In genomic region chr9:136930014-136930413, GRCh38 we compare ENCODE assay signal across 18 cellular contexts. TPM values are rescaled to one million over a fixed set of nuclear protein-coding genes. Genes with fewer than 3 reads are reported as not detected.
DNase-seq lines count a peak whose midpoint lies in the region; ATAC-seq and TF ChIP-seq lines count a peak whose summit lies in the region.
"Had no signal": no experiment of that assay in that cellular context is flagged by ENCODE, and none has a peak within 500 bp of the region (broad histone marks: within the 10 kb centered on the region; RNA-seq: fewer than 3 reads in every experiment).

No MANE protein-coding gene starts in this region.

- H3K9me3 ChIP-seq in ascending aorta (no peaks in the 10 kb centered on the region), right atrium auricular region (no peaks in the 10 kb centered on the region)

- TF ChIP-seq CTCF in ascending aorta (IDR thresholded peaks at IDR 0.05): no peak
- TF ChIP-seq CTCF in right atrium auricular region (IDR thresholded peaks at IDR 0.05): no peak

- H3K27me3 Mint-ChIP-seq in stimulated activated naive B cell treated with anti-CD40 and anti-IgM and Interleukin-4, amounts not matched to agents 10 μg/mL and 1 μg/mL and 100 μg/mL, for 72 hours: no peaks in the 10 kb centered on the region

- H3K4me3 ChIP-seq in ascending aorta (no peak overlapping the region), right atrium auricular region (no peak overlapping the region)
- H3K4me3 ChIP-seq: GM23338 had no signal

- H3K27ac ChIP-seq in ascending aorta: peak overlapping the region; percentile 18 to 31
- peak overlapping the region; percentile 87 to 88 for H3K27ac ChIP-seq in right atrium auricular region

- intact Hi-C loops in ascending aorta (cut with DNase I): no loop called here

- peaks cover 21 to 34% of the 10 kb centered on the region in 2 donors for H3K4me1 Mint-ChIP-seq in stimulated activated naive B cell treated with anti-CD40 and anti-IgM and Interleukin-4, amounts not matched to agents 10 μg/mL and 1 μg/mL and 100 μg/mL, for 72 hours

- H3K4me1 ChIP-seq in ascending aorta (peaks cover 0 to 2% of the 10 kb centered on the region in 2 donors), right atrium auricular region (peaks cover 0 to 45% of the 10 kb centered on the region in 2 donors)

- H3K36me3 Mint-ChIP-seq in activated naive CD4-positive, alpha-beta T cell treated with anti-CD3 and anti-CD28 coated beads, Interleukin-2, amount 50 U/mL, for 72 hours: peaks cover 9 to 20% of the 10 kb centered on the region in 2 donors
- peaks cover 34 to 60% of the 10 kb centered on the region in 2 donors for H3K36me3 Mint-ChIP-seq in stimulated activated naive B cell treated with anti-CD40 and anti-IgM and Interleukin-4, amounts not matched to agents 10 μg/mL and 1 μg/mL and 100 μg/mL, for 72 hours

- H3K4me3 Mint-ChIP-seq in stimulated activated naive B cell treated with anti-CD40 and anti-IgM and Interleukin-4, amounts not matched to agents 10 μg/mL and 1 μg/mL and 100 μg/mL, for 72 hours: no peak overlapping the region
- H3K4me3 Mint-ChIP-seq: GM23338 had no signal

- no peaks in the 10 kb centered on the region for H3K27me3 ChIP-seq in ascending aorta
- no peaks in the 10 kb centered on the region for H3K27me3 ChIP-seq in right atrium auricular region

- peaks cover 0 to 6% of the 10 kb centered on the region in 2 donors for H3K9me3 Mint-ChIP-seq in activated naive CD4-positive, alpha-beta T cell treated with anti-CD3 and anti-CD28 coated beads, Interleukin-2, amount 50 U/mL, for 72 hours
- H3K9me3 Mint-ChIP-seq in stimulated activated naive B cell treated with anti-CD40 and anti-IgM and Interleukin-4, amounts not matched to agents 10 μg/mL and 1 μg/mL and 100 μg/mL, for 72 hours: no peaks in the 10 kb centered on the region
- H3K9me3 Mint-ChIP-seq: GM23338 had no signal

- peak overlapping the region; percentile 31 to 47 for H3K27ac Mint-ChIP-seq in activated naive CD4-positive, alpha-beta T cell treated with anti-CD3 and anti-CD28 coated beads, Interleukin-2, amount 50 U/mL, for 72 hours
- peak overlapping the region; percentile 66 for H3K27ac Mint-ChIP-seq in stimulated activated naive B cell treated with anti-CD40 and anti-IgM and Interleukin-4, amounts not matched to agents 10 μg/mL and 1 μg/mL and 100 μg/mL, for 72 hours
- H3K27ac Mint-ChIP-seq: GM23338 had no signal

- ATAC-seq in activated naive CD4-positive, alpha-beta T cell treated with anti-CD3 and anti-CD28 coated beads, Interleukin-2, amount 50 U/mL, for 72 hours: no peak
- ATAC-seq in stimulated activated naive B cell treated with anti-CD40 and anti-IgM and Interleukin-4, amounts not matched to agents 10 μg/mL and 1 μg/mL and 100 μg/mL, for 72 hours (replicated peaks): no peak
- no peak for ATAC-seq in GM21786 (IDR thresholded peaks at IDR 0.05; ENCODE audit: unreplicated experiment)
- ATAC-seq: GM23338 had no signal

- H3K36me3 ChIP-seq in ascending aorta (peaks cover 10 to 11% of the 10 kb centered on the region in 2 donors), right atrium auricular region (peaks cover 6% of the 10 kb centered on the region)

- DNase-seq in activated naive CD4-positive, alpha-beta T cell treated with anti-CD3 and anti-CD28 coated beads, Interleukin-2, amount 50 U/mL, for 72 hours (ENCODE audit: low spot score in 2 of 2): no peak
- DNase-seq in activated naive CD4-positive, alpha-beta T cell treated with anti-CD3 and anti-CD28 coated beads, Interleukin-2, amount 50 U/mL, for 16 hours: no peak
- DNase-seq in ascending aorta (ENCODE audit: low spot score in 2 of 2) (no peak), right atrium auricular region (ENCODE audit: low spot score) (no peak), DMS53 treated with DMSO at 0.1 percent for 48 hours (lab: John Stamatoyannopoulos, UW; ENCODE audit: unreplicated experiment) (no peak)
- no peak for DNase-seq in stimulated activated naive B cell treated with anti-CD40 and anti-IgM and Interleukin-4, amounts not matched to agents 10 μg/mL and 1 μg/mL and 100 μg/mL, for 72 hours
- DNase-seq: C1 segment of cervical spinal cord; DMS 273 treated with DMSO at 0.1 percent for 48 hours; KG1; NCI-H1417 treated with DMSO at 0.1 percent for 48 hours; NCI-H2029; NCI-H2171; NCI-H446 treated with DMSO at 0.1 percent for 48 hours; NK-92 treated with Interleukin-12 subunit alpha and Interleukin-12 subunit beta, amount 100 ng/mL, for 24 hours had no signal

RNA-seq across cellular contexts. Expression of gene FBXW5, which starts 14.5 kb away (rescaled TPM):
- 100 to 1,000 TPM in 1 of 2 donors, 10 to 100 TPM in 1; 66.9 to 107 TPM for total RNA-seq in activated naive CD4-positive, alpha-beta T cell treated with anti-CD3 and anti-CD28 coated beads, Interleukin-2, amount 50 U/mL, for 72 hours
- total RNA-seq in ascending aorta: 421 TPM
- 100 to 1,000 TPM; 203 to 233 TPM for total RNA-seq in right atrium auricular region

RNA-seq across cellular contexts. Expression of gene C8G, which starts 15.0 kb away (rescaled TPM):
- total RNA-seq in activated naive CD4-positive, alpha-beta T cell treated with anti-CD3 and anti-CD28 coated beads, Interleukin-2, amount 50 U/mL, for 72 hours: 1 to 10 TPM; 1.5 to 2.5 TPM
- total RNA-seq in ascending aorta (8.6 TPM), right atrium auricular region (not detected)
- total RNA-seq: GM23338 had no signal

RNA-seq across cellular contexts. Expression of gene LCN12, which starts 22.1 kb away (rescaled TPM):
- total RNA-seq in activated naive CD4-positive, alpha-beta T cell treated with anti-CD3 and anti-CD28 coated beads, Interleukin-2, amount 50 U/mL, for 72 hours: 1 to 10 TPM in 1 of 2 donors, under 1 TPM in 1; 0.64 to 2.0 TPM
- not detected for total RNA-seq in ascending aorta
- 10 to 100 TPM; 10.8 to 11.3 TPM for total RNA-seq in right atrium auricular region
- total RNA-seq: A673 had no signal

RNA-seq across cellular contexts. Expression of gene TRAF2, which starts 43.7 kb away (rescaled TPM):
- total RNA-seq in activated naive CD4-positive, alpha-beta T cell treated with anti-CD3 and anti-CD28 coated beads, Interleukin-2, amount 50 U/mL, for 72 hours: 10 to 100 TPM; 53.7 to 56.5 TPM
- total RNA-seq in ascending aorta: 4.4 TPM
- 1 to 10 TPM; 1.9 to 4.1 TPM for total RNA-seq in right atrium auricular region

RNA-seq across cellular contexts. Expression of gene PTGDS, which starts 47.3 kb away (rescaled TPM):
- not detected for total RNA-seq in activated naive CD4-positive, alpha-beta T cell treated with anti-CD3 and anti-CD28 coated beads, Interleukin-2, amount 50 U/mL, for 72 hours
- total RNA-seq in ascending aorta: 68.3 TPM
- total RNA-seq in right atrium auricular region: 1,000 to 10,000 TPM; 1,799 to 2,426 TPM
- total RNA-seq: A673, OCI-LY7 had no signal
